Comparison of ENCODE assay signal across 21 cellular contexts in the genomic region with DNA sequence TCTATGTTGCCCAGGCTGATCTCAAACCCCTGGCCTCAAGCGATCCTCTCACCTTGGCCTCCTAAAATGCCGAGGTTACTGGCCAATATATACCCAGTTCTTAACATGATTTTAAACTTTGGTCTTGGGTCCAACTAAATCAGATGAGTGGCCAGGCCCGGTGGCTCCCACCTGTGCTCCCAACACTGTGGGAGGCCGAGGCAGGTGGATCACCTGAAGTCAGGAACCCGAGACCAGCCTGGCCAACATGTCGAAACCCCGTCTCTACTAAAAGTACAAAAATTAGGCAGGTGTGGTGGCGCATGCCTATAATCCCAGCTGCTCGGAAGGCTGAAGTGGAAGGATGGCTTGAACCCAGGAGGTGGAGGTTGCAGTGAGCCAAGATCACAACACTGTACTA.
"Had no signal": no experiment of that assay in that cellular context is flagged by ENCODE, and none has a peak within 500 bp of the region (broad histone marks: within the 10 kb centered on the region; RNA-seq: fewer than 3 reads in every experiment).

No MANE protein-coding gene starts in this region.

- H3K4me1 ChIP-seq: pancreas had no signal

- H3K27me3 ChIP-seq: dorsolateral prefrontal cortex, gastrocnemius medialis, hepatocyte, pancreas, right lobe of liver, stomach, thyroid gland had no signal

- H3K4me2 ChIP-seq: hepatocyte had no signal

- DNase-seq: dorsolateral prefrontal cortex; effector CD4-positive, alpha-beta T cell; foreskin fibroblast; gastrocnemius medialis; kidney; mucosa of descending colon; naive B cell; pancreas; retina; small intestine; stimulated activated CD4-positive, alpha-beta T cell treated with anti-CD3 and anti-CD28 coated beads, Interleukin-15, amount 100 ng/mL, for 24 hours; stimulated activated CD4-positive, alpha-beta T cell treated with anti-CD3 and anti-CD28 coated beads, Interleukin-2, amount 100 ng/mL, for 48 hours; stimulated activated naive CD4-positive, alpha-beta T cell treated with Interleukin-2 at 50 U/mL for 16 hours; stomach; thyroid gland; trophoblast cell had no signal

- H3K79me2 ChIP-seq: hepatocyte had no signal

- H3K4me3 ChIP-seq: dorsolateral prefrontal cortex, gastrocnemius medialis, hepatocyte, lung, mucosa of descending colon, pancreas, right lobe of liver, stomach, thyroid gland had no signal

- H3K9me3 ChIP-seq: gastrocnemius medialis, mucosa of descending colon, neutrophil, pancreas, right lobe of liver, stomach, thyroid gland had no signal

- H3K27ac ChIP-seq: dorsolateral prefrontal cortex, epithelial cell of prostate, gastrocnemius medialis, hepatocyte, neutrophil, pancreas, right lobe of liver, stomach, thyroid gland had no signal

- H3K36me3 ChIP-seq: gastrocnemius medialis, neutrophil, pancreas, right lobe of liver, stomach, thyroid gland had no signal

- H2AFZ ChIP-seq: hepatocyte had no signal
